ENCODE assay signal across 8 cellular contexts in the genomic region with DNA sequence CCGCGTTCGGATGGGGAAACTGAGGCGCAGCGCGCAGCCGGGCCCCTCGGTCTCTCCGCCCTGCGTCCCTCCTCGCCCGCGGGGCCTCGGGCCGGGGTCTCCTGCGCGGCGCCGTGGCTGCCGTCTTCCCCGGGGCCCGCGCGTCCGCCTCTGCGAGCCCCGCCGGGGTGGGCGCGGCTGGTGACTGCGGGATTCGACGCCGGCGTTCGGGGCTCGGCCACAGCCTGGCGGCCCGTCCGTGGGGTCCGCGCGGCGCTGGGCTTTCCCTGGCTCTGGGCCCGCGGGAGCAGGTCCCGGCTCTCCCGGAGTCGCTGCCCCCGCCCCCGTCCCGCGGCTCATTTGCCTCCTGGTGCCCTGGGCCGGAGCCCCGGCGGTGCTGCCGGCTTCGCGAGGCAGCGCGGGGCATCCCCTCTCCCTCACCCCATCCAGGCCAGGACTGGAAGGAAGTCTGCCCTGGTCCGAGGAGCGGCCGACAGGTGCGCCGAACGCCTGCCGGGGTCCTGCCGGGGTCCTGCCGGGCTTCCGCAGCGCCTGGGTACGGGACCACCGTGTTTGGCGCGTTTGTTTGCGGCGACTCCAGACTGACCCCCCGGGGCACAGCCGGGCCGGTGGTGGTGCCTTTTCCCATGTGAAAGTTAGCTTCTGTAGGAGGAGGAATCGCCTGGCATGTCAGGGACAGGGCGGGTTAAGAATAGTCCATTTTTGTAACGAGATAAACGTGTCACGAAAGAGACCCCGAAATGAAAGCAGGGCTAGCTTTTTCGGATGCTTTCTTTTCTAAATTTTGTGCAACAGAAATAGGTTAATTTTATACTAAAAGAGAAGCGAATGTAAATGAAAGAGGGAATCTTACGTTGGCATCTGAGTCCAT. TPM values are rescaled to one million over a fixed set of nuclear protein-coding genes. Genes with fewer than 3 reads are reported as not detected.
A peak's percentile ranks its signal among the peaks of the same experiment; 100 is the strongest.
DNase-seq lines count a peak whose midpoint lies in the region; FAIRE-seq and TF ChIP-seq lines count a peak whose summit lies in the region.

No MANE protein-coding gene starts in this region.

- intact Hi-C loops in MCF 10A (cut with micrococcal nuclease) (no loop called here), lower leg skin (cut with DNase I; ENCODE audit: low total_unique reads) (no loop called here), transverse colon (cut with DNase I; ENCODE audit: low total_unique reads) (loop anchor here (5.0 kb wide), 1 partner anchor 250 kb away; no protein-coding TSS in a partner anchor)

- BruUV-seq in MCF 10A (replicated peaks; lab: Mats Ljungman, UMichigan) = TSS peak; percentile 73

- TF ChIP-seq POLR2A in GM12892 (IDR thresholded peaks at IDR 0.05; ENCODE audit: low read depth, low read length) (no peak), lower leg skin (IDR thresholded peaks at IDR 0.05) (no peak), transverse colon (IDR thresholded peaks at IDR 0.05) (no peak)

- no peaks in the 10 kb centered on the region for H3K4me1 Mint-ChIP-seq in MCF 10A (ENCODE audit: insufficient read depth, unreplicated experiment)

- in situ Hi-C loops in transverse colon (cut with MboI; ENCODE audit: low pct_ligation_motif_present in 1 of 4, low pct_unique_long_range_greater_than_20kb in 1 of 4, low sequenced_read_pairs in 3 of 4) = loop anchor here in 1 of 4 donors (10.0 kb wide), 1 partner anchor 112 kb away; no protein-coding TSS in a partner anchor
- in situ Hi-C loops in G401 (cut with HindIII; ENCODE audit: low sequenced_read_pairs) = no loop called here

- H3K27me3 ChIP-seq in HUES6 (ENCODE audit: control insufficient read depth, insufficient read depth, low read length) = peaks cover 25% of the 10 kb centered on the region
- no peaks in the 10 kb centered on the region for H3K27me3 ChIP-seq in transverse colon

- no peak for TF ChIP-seq EP300 in transverse colon (IDR thresholded peaks at IDR 0.05; ENCODE audit: low read depth)

- peaks cover 25% of the 10 kb centered on the region for H3K36me3 Mint-ChIP-seq in MCF 10A (ENCODE audit: insufficient read depth, unreplicated experiment)

- H3K27ac Mint-ChIP-seq in MCF 10A (ENCODE audit: low read depth, unreplicated experiment) = peak overlapping the region; percentile 74

- peak; percentile 30 for FAIRE-seq in GM12892 (lab: Jason Lieb, UNC)

- H3K4me3 ChIP-seq in HUES6 (ENCODE audit: low read depth, low read length) (peak overlapping the region; percentile 78), lower leg skin (ENCODE audit: low read depth, poor library complexity, severe bottlenecking) (peak overlapping the region; percentile 86), transverse colon (peak overlapping the region; percentile 75 to 100 (median 99))

- H3K9me3 Mint-ChIP-seq in MCF 10A (ENCODE audit: unreplicated experiment) = no peaks in the 10 kb centered on the region

- H3K27ac ChIP-seq in HUES6 (ENCODE audit: low read depth, low read length) (no peak overlapping the region), transverse colon (peak overlapping the region; percentile 61 to 92 (median 90))

- peaks cover 21% of the 10 kb centered on the region for H3K36me3 ChIP-seq in HUES6 (ENCODE audit: control insufficient read depth, insufficient read depth, low read length)
- peaks cover 0 to 22% (median 8%) of the 10 kb centered on the region in 4 donors for H3K36me3 ChIP-seq in transverse colon

- WGBS in lower leg skin, 2 donors = 3 to 5% methylated on average over 33 to 40 of the region's 90 CpGs
- 4 to 48% methylated on average over 5 to 80 of the region's 90 CpGs for WGBS in transverse colon (ENCODE audit: low coverage in 1 of 2), 2 donors

- H3K4me3 Mint-ChIP-seq in MCF 10A (ENCODE audit: unreplicated experiment) = peak overlapping the region; percentile 69

- H3K4me1 ChIP-seq in HUES6 (ENCODE audit: control insufficient read depth, insufficient read depth, low read length) (peaks cover 17% of the 10 kb centered on the region), transverse colon (peaks cover 13 to 43% (median 30%) of the 10 kb centered on the region in 4 donors)

- peak overlapping the region; percentile 66 for H3K9ac ChIP-seq in HUES6 (ENCODE audit: low read length)

- CTCF ChIA-PET in MCF 10A (lab: Yijun Ruan, JAX) = interaction anchor here (0.6 to 1.3 kb wide), 2 partner anchors 10 to 135 kb away, joined by 3 read pairs; no protein-coding TSS in a partner anchor

- DNase-seq in GM12892 (ENCODE audit: insufficient read length) = peak; percentile 61
- no peak for DNase-seq in MCF 10A (ENCODE audit: unreplicated experiment)
- DNase-seq in lower leg skin (ENCODE audit: low spot score in 2 of 2) = peak in 1 of 2 donors; percentile 85
- DNase-seq in transverse colon = peak; percentile 23
- no peak for DNase-seq in G401 (ENCODE audit: low spot score)
- DNase-seq in stimulated activated CD8-positive, alpha-beta memory T cell treated with anti-CD3 and anti-CD28 coated beads, Interleukin-4, amount 100 ng/mL, for 48 hours = no peak
- DNase-seq in amygdala (lab: John Stamatoyannopoulos, UW) = no peak

- H3K9me3 ChIP-seq in HUES6 (ENCODE audit: control insufficient read depth, insufficient read depth, low read depth, low read length) (no peaks in the 10 kb centered on the region), transverse colon (no peaks in the 10 kb centered on the region)

- POLR2A ChIA-PET in MCF 10A (lab: Yijun Ruan, JAX) = interaction anchor here (0.6 to 1.9 kb wide), 7 partner anchors 9 to 572 kb away, joined by 3 to 7 read pairs (median 4); a partner anchor contains a TSS

- TF ChIP-seq CTCF in MCF 10A (IDR thresholded peaks at IDR 0.05; ENCODE audit: unreplicated experiment) (no peak), lower leg skin (IDR thresholded peaks at IDR 0.05) (no peak), transverse colon (IDR thresholded peaks at IDR 0.05) (no peak)

- H3K27me3 Mint-ChIP-seq in MCF 10A (ENCODE audit: insufficient read depth, unreplicated experiment) = no peaks in the 10 kb centered on the region

RNA-seq across cellular contexts. Expression of a gene that starts 0.7 kb away (rescaled TPM):
- polyA plus RNA-seq in GM12892 (2012; ENCODE audit: missing spikeins) = 11.9 TPM
- total RNA-seq in MCF 10A (2022) = 19.5 and 22.6 TPM in 2 replicates
- total RNA-seq in lower leg skin = 10 to 100 TPM; 19.8 to 36.7 (median 26.1) TPM
- total RNA-seq in transverse colon = 100 to 1,000 TPM in 1 of 4 donors, 10 to 100 TPM in 3; 38.6 to 107 (median 41.7) TPM
- 51.8 and 65.5 TPM in 2 replicates for total RNA-seq in G401 (2014; rRNA removed; shearing (Covaris generic))

RNA-seq across cellular contexts. Expression of a gene that starts 42.6 kb away (rescaled TPM):
- 1.5 TPM for polyA plus RNA-seq in GM12892 (2012; ENCODE audit: missing spikeins)
- total RNA-seq in MCF 10A (2022) (46.4 and 67.0 TPM in 2 replicates), lower leg skin (100 to 1,000 TPM; 190 to 308 (median 224) TPM), transverse colon (10 to 100 TPM; 11.7 to 62.1 (median 39.6) TPM)
- 16.1 and 21.1 TPM in 2 replicates for total RNA-seq in G401 (2014; rRNA removed; shearing (Covaris generic))

Comparison
In these comparisons a context has a peak if more than half of its experiments do, and no peak if none do; other contexts are left out.
1. DNase-seq: peak in GM12892 (single experiment) and transverse colon (single experiment); none in MCF 10A (single experiment), G401 (single experiment), stimulated activated CD8-positive, alpha-beta memory T cell treated with anti-CD3 and anti-CD28 coated beads, Interleukin-4, amount 100 ng/mL, for 48 hours (single experiment) and amygdala (0 of 56).
2. Peak in every context shown above with its lines, with median percentiles within 50 percentile points of each other: H3K4me3 ChIP-seq.